Comparison of ENCODE assay signal across 9 cellular contexts in genomic region chr5:140357731-140358093, GRCh38. TPM values are rescaled to one million over a fixed set of nuclear protein-coding genes. Genes with fewer than 3 reads are reported as not detected.
DNase-seq lines count a peak whose midpoint lies in the region; ATAC-seq, FAIRE-seq and TF ChIP-seq lines count a peak whose summit lies in the region.
"Had no signal": no experiment of that assay in that cellular context is flagged by ENCODE, and none has a peak within 500 bp of the region (broad histone marks: within the 10 kb centered on the region; RNA-seq: fewer than 3 reads in every experiment).

No MANE protein-coding gene starts in this region.

- no peaks in the 10 kb centered on the region for H3K36me3 ChIP-seq in BLaER1
- H3K36me3 ChIP-seq in HepG2 (replicated peaks in 1 of 2; ENCODE audit: control insufficient read depth in 1 of 2, insufficient read depth in 2 of 2, low read length in 2 of 2), result no peaks in the 10 kb centered on the region

- H3K27me3 ChIP-seq in BLaER1 (no peaks in the 10 kb centered on the region), HepG2 (ENCODE audit: control insufficient read depth in 1 of 2, insufficient read depth in 2 of 2, low read length in 2 of 2) (no peaks in the 10 kb centered on the region)

- ATAC-seq in HG03378 (IDR thresholded peaks at IDR 0.05; ENCODE audit: unreplicated experiment), result peak; percentile 87
- ATAC-seq in HepG2, result peak; percentile 93

- H3K4me2 ChIP-seq in BLaER1 (peak overlapping the region; percentile 69), HepG2 (ENCODE audit: low read depth, low read length) (peak overlapping the region; percentile 75)

- in situ Hi-C loops in HepG2 (cut with HindIII; ENCODE audit: extremely low pct_ligation_motif_present, low pct_unique_long_range_greater_than_20kb), result no loop called here

- DNase-seq in GM19240 (ENCODE audit: insufficient read length, low spot score) (peak; percentile 81), NCI-H446 (lab: John Stamatoyannopoulos, UW) (peak; percentile 24 to 87), cerebellum (ENCODE audit: low spot score) (peak; percentile 92), HepG2 (ENCODE audit: low spot score) (peak; percentile 77)
- peak; percentile 53 to 66 for DNase-seq in activated CD4-positive, alpha-beta T cell treated with anti-CD3 and anti-CD28 coated beads for 24 hours (ENCODE audit: low read depth in 2 of 2)
- peak; percentile 64 to 65 for DNase-seq in stimulated activated CD4-positive, alpha-beta T cell treated with anti-CD3 and anti-CD28 coated beads, Interleukin-4, amount 100 ng/mL, for 4 hours

- TF ChIP-seq POLR2A in HepG2 (IDR thresholded peaks at IDR 0.05; ENCODE audit: insufficient read depth in 1 of 2, low read depth in 2 of 2, low read length in 2 of 2), result no peak

- H3K9me3 ChIP-seq in BLaER1 (no peaks in the 10 kb centered on the region), HepG2 (ENCODE audit: low read length) (no peaks in the 10 kb centered on the region)

- WGBS in HepG2 (ENCODE audit: low lambda C conversion rate), result 0% methylated on average over 14 of the region's 18 CpGs

- H3K4me1 ChIP-seq in BLaER1 (peaks cover 21% of the 10 kb centered on the region), HepG2 (ENCODE audit: insufficient read depth, low read length) (peaks cover 37% of the 10 kb centered on the region)

- H3K4me3 ChIP-seq in BLaER1 (no peak overlapping the region), HepG2 (replicated peaks in 1 of 3; ENCODE audit: insufficient read depth in 1 of 3, low read depth in 2 of 3, low read length in 3 of 3) (peak overlapping the region; percentile 43 to 58 (median 51))

- BruUV-seq in HepG2 (replicated peaks; lab: Mats Ljungman, UMichigan), result no TSS peak

- H3K27ac ChIP-seq in BLaER1 (no peak overlapping the region), HepG2 (ENCODE audit: extremely low read length, insufficient read depth, low read length) (no peak overlapping the region)

- POLR2A ChIA-PET in HepG2 (lab: Yijun Ruan, JAX), result no interaction called here

- intact Hi-C loops in HepG2 (cut with micrococcal nuclease; ENCODE audit: unreplicated experiment), result loop anchor here (1.0 kb wide), 1 partner anchor 113 kb away; no protein-coding TSS in a partner anchor

- no peak for TF ChIP-seq EP300 in HepG2 (IDR thresholded peaks at IDR 0.05; ENCODE audit: low read depth in 2 of 2, low read length in 2 of 2)
- TF ChIP-seq EP300 in HepG2 (CRISPR knock-in tag; IDR thresholded peaks at IDR 0.05; ENCODE audit: borderline replicate concordance), result no peak

- peak; percentile 91 for TF ChIP-seq RAD21 in HepG2 (CRISPR knock-in tag; IDR thresholded peaks at IDR 0.05)

- no peaks in the 10 kb centered on the region for H3K79me2 ChIP-seq in HepG2 (ENCODE audit: insufficient read depth, low read length)

- TF ChIP-seq CTCF in HepG2 (CRISPR knock-in tag; IDR thresholded peaks at IDR 0.05), result peak; percentile 93

- CTCF ChIA-PET in HepG2 (lab: Yijun Ruan, JAX; ENCODE audit: low intra/inter-chr PET ratio, low total read pairs), result interaction anchor here (0.6 to 2.8 kb wide), 6 partner anchors 11 to 118 kb away, joined by 3 to 31 read pairs (median 6); partner anchors contain the start of gene HBEGF

- H4K20me1 ChIP-seq in BLaER1 (no peaks in the 10 kb centered on the region), HepG2 (ENCODE audit: insufficient read depth, low read length) (no peaks in the 10 kb centered on the region)

- FAIRE-seq in HepG2 (lab: Jason Lieb, UNC), result peak; percentile 74
- FAIRE-seq: TTC549 had no signal

- no peak overlapping the region for H2AFZ ChIP-seq in HepG2 (ENCODE audit: low read length)

- H3K9ac ChIP-seq in BLaER1, result 0 out of 2 replicates have a peak overlapping the region, but pooled peaks have one; percentile 3
- no peak overlapping the region for H3K9ac ChIP-seq in HepG2 (ENCODE audit: insufficient read depth, low read depth, low read length)

RNA-seq across cellular contexts. Expression of gene SLC4A9, which starts 2.3 kb away (rescaled TPM):
- 0.45 TPM for total RNA-seq in cerebellum
- total RNA-seq in HepG2 (2016; rRNA removed; fragmentation: Illumina TruSeq; extraction: Trizol), result not detected in 2 replicates
- total RNA-seq in HepG2 (2016; cell fraction: cytosol; rRNA removed; fragmentation: Illumina TruSeq; extraction: Trizol; ENCODE audit: low read depth), result not detected in 2 replicates
- not detected in 2 replicates for total RNA-seq in HepG2 (2016; cell fraction: insoluble cytoplasmic fraction; rRNA removed; fragmentation: Illumina TruSeq; extraction: Trizol)
- not detected in 2 replicates for total RNA-seq in HepG2 (2016; cell fraction: membrane; rRNA removed; fragmentation: Illumina TruSeq; extraction: Trizol)
- not detected in 2 replicates for total RNA-seq in HepG2 (2016; cell fraction: nucleus; rRNA removed; fragmentation: Illumina TruSeq; extraction: Trizol)
- 0.05 TPM in 1 of 2 replicates, not detected in the other for polyA plus RNA-seq in HepG2 (2011; rRNA removed)
- 0.01 TPM in 1 of 2 replicates, not detected in the other for polyA plus RNA-seq in HepG2 (2011; cell fraction: cytosol; rRNA removed)
- 0.10 and 0.40 TPM in 2 replicates for polyA plus RNA-seq in HepG2 (2011; cell fraction: nucleus; rRNA removed)
- polyA plus RNA-seq in HepG2 (2012), result not detected in 2 replicates
- not detected in 2 replicates for polyA plus RNA-seq in HepG2 (2016; cell fraction: cytosol; fragmentation: Illumina TruSeq; extraction: Trizol; ENCODE audit: low read depth)
- polyA plus RNA-seq in HepG2 (2016; cell fraction: insoluble cytoplasmic fraction; fragmentation: Illumina TruSeq; extraction: Trizol; ENCODE audit: low read depth), result not detected in 2 replicates
- polyA plus RNA-seq in HepG2 (2016; cell fraction: membrane; fragmentation: Illumina TruSeq; extraction: Trizol; ENCODE audit: low read depth), result not detected in 2 replicates
- not detected in 2 replicates for polyA plus RNA-seq in HepG2 (2016; cell fraction: nucleus; fragmentation: Illumina TruSeq; extraction: Trizol; ENCODE audit: insufficient read depth, low read depth)
- not detected in 2 replicates for polyA minus RNA-seq in HepG2 (2011; rRNA and poly(A)+ RNA removed; ENCODE audit: low replicate concordance)
- polyA minus RNA-seq in HepG2 (2011; cell fraction: cytosol; rRNA and poly(A)+ RNA removed), result not detected in 2 replicates
- polyA minus RNA-seq in HepG2 (2011; cell fraction: nucleus; rRNA and poly(A)+ RNA removed), result 0.12 TPM in 1 of 2 replicates, not detected in the other

RNA-seq across cellular contexts. Expression of gene HBEGF, which starts 11.3 kb away (rescaled TPM):
- total RNA-seq in cerebellum, result 7.5 TPM
- total RNA-seq in HepG2 (2016; rRNA removed; fragmentation: Illumina TruSeq; extraction: Trizol), result 0.77 and 1.7 TPM in 2 replicates
- total RNA-seq in HepG2 (2016; cell fraction: cytosol; rRNA removed; fragmentation: Illumina TruSeq; extraction: Trizol; ENCODE audit: low read depth), result 0.20 and 0.26 TPM in 2 replicates
- 0.58 and 1.5 TPM in 2 replicates for total RNA-seq in HepG2 (2016; cell fraction: insoluble cytoplasmic fraction; rRNA removed; fragmentation: Illumina TruSeq; extraction: Trizol)
- total RNA-seq in HepG2 (2016; cell fraction: membrane; rRNA removed; fragmentation: Illumina TruSeq; extraction: Trizol), result 0.45 and 0.62 TPM in 2 replicates
- 1.3 and 2.3 TPM in 2 replicates for total RNA-seq in HepG2 (2016; cell fraction: nucleus; rRNA removed; fragmentation: Illumina TruSeq; extraction: Trizol)
- polyA plus RNA-seq in HepG2 (2011; rRNA removed), result 4.3 and 5.0 TPM in 2 replicates
- polyA plus RNA-seq in HepG2 (2011; cell fraction: cytosol; rRNA removed), result 3.5 and 3.7 TPM in 2 replicates
- polyA plus RNA-seq in HepG2 (2011; cell fraction: nucleus; rRNA removed), result 3.4 and 3.9 TPM in 2 replicates
- 1.4 and 3.0 TPM in 2 replicates for polyA plus RNA-seq in HepG2 (2012)
- polyA plus RNA-seq in HepG2 (2016; cell fraction: cytosol; fragmentation: Illumina TruSeq; extraction: Trizol; ENCODE audit: low read depth), result 0.14 and 0.17 TPM in 2 replicates
- polyA plus RNA-seq in HepG2 (2016; cell fraction: insoluble cytoplasmic fraction; fragmentation: Illumina TruSeq; extraction: Trizol; ENCODE audit: low read depth), result 0.79 and 0.88 TPM in 2 replicates
- polyA plus RNA-seq in HepG2 (2016; cell fraction: membrane; fragmentation: Illumina TruSeq; extraction: Trizol; ENCODE audit: low read depth), result 0.26 TPM in 2 replicates
- 1.8 and 1.9 TPM in 2 replicates for polyA plus RNA-seq in HepG2 (2016; cell fraction: nucleus; fragmentation: Illumina TruSeq; extraction: Trizol; ENCODE audit: insufficient read depth, low read depth)
- polyA minus RNA-seq in HepG2 (2011; rRNA and poly(A)+ RNA removed; ENCODE audit: low replicate concordance), result 1.0 and 3.2 TPM in 2 replicates
- 1.4 and 1.5 TPM in 2 replicates for polyA minus RNA-seq in HepG2 (2011; cell fraction: cytosol; rRNA and poly(A)+ RNA removed)
- polyA minus RNA-seq in HepG2 (2011; cell fraction: nucleus; rRNA and poly(A)+ RNA removed), result 3.5 and 4.1 TPM in 2 replicates

RNA-seq across cellular contexts. Expression of gene ANKHD1, which starts 43.9 kb away (rescaled TPM):
- total RNA-seq in cerebellum (152 TPM), HepG2 (2016; rRNA removed; fragmentation: Illumina TruSeq; extraction: Trizol) (69.9 and 101 TPM in 2 replicates)
- 59.7 and 69.1 TPM in 2 replicates for total RNA-seq in HepG2 (2016; cell fraction: cytosol; rRNA removed; fragmentation: Illumina TruSeq; extraction: Trizol; ENCODE audit: low read depth)
- 69.9 and 98.6 TPM in 2 replicates for total RNA-seq in HepG2 (2016; cell fraction: insoluble cytoplasmic fraction; rRNA removed; fragmentation: Illumina TruSeq; extraction: Trizol)
- 33.7 and 41.4 TPM in 2 replicates for total RNA-seq in HepG2 (2016; cell fraction: membrane; rRNA removed; fragmentation: Illumina TruSeq; extraction: Trizol)
- total RNA-seq in HepG2 (2016; cell fraction: nucleus; rRNA removed; fragmentation: Illumina TruSeq; extraction: Trizol), result 106 and 125 TPM in 2 replicates
- polyA plus RNA-seq in HepG2 (2011; rRNA removed), result 68.5 and 82.0 TPM in 2 replicates
- polyA plus RNA-seq in HepG2 (2011; cell fraction: cytosol; rRNA removed), result 33.7 and 45.2 TPM in 2 replicates
- 104 and 105 TPM in 2 replicates for polyA plus RNA-seq in HepG2 (2011; cell fraction: nucleus; rRNA removed)
- polyA plus RNA-seq in HepG2 (2012), result 56.5 and 76.2 TPM in 2 replicates
- polyA plus RNA-seq in HepG2 (2016; cell fraction: cytosol; fragmentation: Illumina TruSeq; extraction: Trizol; ENCODE audit: low read depth), result 2.7 and 3.1 TPM in 2 replicates
- polyA plus RNA-seq in HepG2 (2016; cell fraction: insoluble cytoplasmic fraction; fragmentation: Illumina TruSeq; extraction: Trizol; ENCODE audit: low read depth), result 76.7 and 87.6 TPM in 2 replicates
- polyA plus RNA-seq in HepG2 (2016; cell fraction: membrane; fragmentation: Illumina TruSeq; extraction: Trizol; ENCODE audit: low read depth), result 7.0 and 8.2 TPM in 2 replicates
- 142 and 161 TPM in 2 replicates for polyA plus RNA-seq in HepG2 (2016; cell fraction: nucleus; fragmentation: Illumina TruSeq; extraction: Trizol; ENCODE audit: insufficient read depth, low read depth)
- polyA minus RNA-seq in HepG2 (2011; rRNA and poly(A)+ RNA removed; ENCODE audit: low replicate concordance), result 130 and 138 TPM in 2 replicates
- polyA minus RNA-seq in HepG2 (2011; cell fraction: cytosol; rRNA and poly(A)+ RNA removed), result 52.8 and 61.5 TPM in 2 replicates
- 183 and 186 TPM in 2 replicates for polyA minus RNA-seq in HepG2 (2011; cell fraction: nucleus; rRNA and poly(A)+ RNA removed)

RNA-seq across cellular contexts. Expression of gene PFDN1, which starts 54.8 kb away (rescaled TPM):
- total RNA-seq in cerebellum (38.8 TPM), HepG2 (2016; rRNA removed; fragmentation: Illumina TruSeq; extraction: Trizol) (70.8 and 102 TPM in 2 replicates)
- total RNA-seq in HepG2 (2016; cell fraction: cytosol; rRNA removed; fragmentation: Illumina TruSeq; extraction: Trizol; ENCODE audit: low read depth), result 30.8 and 31.4 TPM in 2 replicates
- 73.4 and 106 TPM in 2 replicates for total RNA-seq in HepG2 (2016; cell fraction: insoluble cytoplasmic fraction; rRNA removed; fragmentation: Illumina TruSeq; extraction: Trizol)
- 63.5 and 65.6 TPM in 2 replicates for total RNA-seq in HepG2 (2016; cell fraction: membrane; rRNA removed; fragmentation: Illumina TruSeq; extraction: Trizol)
- total RNA-seq in HepG2 (2016; cell fraction: nucleus; rRNA removed; fragmentation: Illumina TruSeq; extraction: Trizol), result 34.9 and 39.3 TPM in 2 replicates
- polyA plus RNA-seq in HepG2 (2011; rRNA removed), result 67.2 and 70.4 TPM in 2 replicates
- 82.6 and 98.7 TPM in 2 replicates for polyA plus RNA-seq in HepG2 (2011; cell fraction: cytosol; rRNA removed)
- 19.1 and 24.2 TPM in 2 replicates for polyA plus RNA-seq in HepG2 (2011; cell fraction: nucleus; rRNA removed)
- polyA plus RNA-seq in HepG2 (2012), result 91.4 and 114 TPM in 2 replicates
- polyA plus RNA-seq in HepG2 (2016; cell fraction: cytosol; fragmentation: Illumina TruSeq; extraction: Trizol; ENCODE audit: low read depth), result 34.9 and 37.0 TPM in 2 replicates
- polyA plus RNA-seq in HepG2 (2016; cell fraction: insoluble cytoplasmic fraction; fragmentation: Illumina TruSeq; extraction: Trizol; ENCODE audit: low read depth), result 154 TPM in 2 replicates
- polyA plus RNA-seq in HepG2 (2016; cell fraction: membrane; fragmentation: Illumina TruSeq; extraction: Trizol; ENCODE audit: low read depth), result 58.7 and 63.7 TPM in 2 replicates
- 45.6 and 54.4 TPM in 2 replicates for polyA plus RNA-seq in HepG2 (2016; cell fraction: nucleus; fragmentation: Illumina TruSeq; extraction: Trizol; ENCODE audit: insufficient read depth, low read depth)
- polyA minus RNA-seq in HepG2 (2011; rRNA and poly(A)+ RNA removed; ENCODE audit: low replicate concordance), result 91.1 and 127 TPM in 2 replicates
- 32.0 and 33.9 TPM in 2 replicates for polyA minus RNA-seq in HepG2 (2011; cell fraction: cytosol; rRNA and poly(A)+ RNA removed)
- 33.0 and 40.5 TPM in 2 replicates for polyA minus RNA-seq in HepG2 (2011; cell fraction: nucleus; rRNA and poly(A)+ RNA removed)
